In genomic region chr16:74100405-74101316, GRCh38 we compare ENCODE assay signal across 28 cellular contexts.
DNase-seq lines count a peak whose midpoint lies in the region; TF ChIP-seq lines count a peak whose summit lies in the region.
"Had no signal": no experiment of that assay in that cellular context is flagged by ENCODE, and none has a peak within 500 bp of the region (broad histone marks: within the 10 kb centered on the region; RNA-seq: fewer than 3 reads in every experiment).

No MANE protein-coding gene starts in this region.

- no peak overlapping the region for H2AFZ ChIP-seq in hepatocyte

- H3K36me3 Mint-ChIP-seq in endodermal cell (ENCODE audit: low read depth) (no peaks in the 10 kb centered on the region), progenitor cell of endocrine pancreas (ENCODE audit: insufficient read depth) (no peaks in the 10 kb centered on the region)
- H3K36me3 Mint-ChIP-seq in activated T-helper 1 cell treated with anti-CD3 and anti-CD28 coated beads, Interleukin-12 subunit alpha, Interleukin-12 subunit beta, Interleukin-2, Interleukin-4 antibody, amounts not matched to agents 30 ng/mL and 10 ng/mL and 1 ng/mL, durations not matched to agents 14 hours and 24 hours and 36 hours (ENCODE audit: low read depth) = no peaks in the 10 kb centered on the region
- no peaks in the 10 kb centered on the region for H3K36me3 Mint-ChIP-seq in CD4-positive, alpha-beta memory T cell
- H3K36me3 Mint-ChIP-seq: activated CD8-positive, alpha-beta memory T cell treated with anti-CD3 and anti-CD28 coated beads, Interleukin-2, amount 10 ng/mL, durations not matched to agents 7 days and 5 days; activated naive CD8-positive, alpha-beta T cell; stimulated activated memory B cell treated with anti-CD40 and anti-IgM and Interleukin-4, amounts not matched to agents 10 μg/mL and 1 μg/mL and 100 μg/mL, for 72 hours; T-cell had no signal

- H3K36me3 ChIP-seq in endodermal cell (ENCODE audit: control insufficient read depth, insufficient read depth, low read length) (no peaks in the 10 kb centered on the region), hepatocyte (replicated peaks; ENCODE audit: insufficient read depth, low read depth) (no peaks in the 10 kb centered on the region)
- no peaks in the 10 kb centered on the region for H3K36me3 ChIP-seq in CD4-positive, alpha-beta memory T cell (ENCODE audit: insufficient read depth, low read length)

- no peaks in the 10 kb centered on the region for H3K79me2 ChIP-seq in hepatocyte

- H4K20me1 ChIP-seq in hepatocyte (ENCODE audit: insufficient read depth, poor library complexity, severe bottlenecking) = no peaks in the 10 kb centered on the region

- H3K27ac Mint-ChIP-seq in endodermal cell = peak overlapping the region; percentile 62
- peak overlapping the region; percentile 49 for H3K27ac Mint-ChIP-seq in progenitor cell of endocrine pancreas
- H3K27ac Mint-ChIP-seq in activated T-helper 1 cell treated with anti-CD3 and anti-CD28 coated beads, Interleukin-12 subunit alpha, Interleukin-12 subunit beta, Interleukin-2, Interleukin-4 antibody, amounts not matched to agents 30 ng/mL and 10 ng/mL and 1 ng/mL, durations not matched to agents 14 hours and 24 hours and 36 hours = no peak overlapping the region
- no peak overlapping the region for H3K27ac Mint-ChIP-seq in CD4-positive, alpha-beta memory T cell
- H3K27ac Mint-ChIP-seq: activated CD8-positive, alpha-beta memory T cell treated with anti-CD3 and anti-CD28 coated beads, Interleukin-2, amount 10 ng/mL, durations not matched to agents 7 days and 5 days; activated naive CD8-positive, alpha-beta T cell; CD4-positive, alpha-beta T cell; stimulated activated memory B cell treated with anti-CD40 and anti-IgM and Interleukin-4, amounts not matched to agents 10 μg/mL and 1 μg/mL and 100 μg/mL, for 72 hours; T-cell had no signal

- POLR2A ChIA-PET in CD4-positive, alpha-beta memory T cell (lab: Charles Lee; ENCODE audit: partially characterized antibody) = no interaction called here

- H3K27ac ChIP-seq in endodermal cell (ENCODE audit: low read depth, low read length) (peak overlapping the region; percentile 42), hepatocyte (no peak overlapping the region)
- no peak overlapping the region for H3K27ac ChIP-seq in CD4-positive, alpha-beta memory T cell (ENCODE audit: low read depth, low read length)
- H3K27ac ChIP-seq: 22Rv1, skin epidermis, testis had no signal

- intact Hi-C loops in activated T-helper 1 cell treated with anti-CD3 and anti-CD28 coated beads, Interleukin-12 subunit alpha, Interleukin-12 subunit beta, Interleukin-2, Interleukin-4 antibody, amounts not matched to agents 30 ng/mL and 10 ng/mL and 1 ng/mL, durations not matched to agents 14 hours and 24 hours and 36 hours (cut with micrococcal nuclease) = no loop called here
- intact Hi-C loops in CD4-positive, alpha-beta memory T cell (cut with micrococcal nuclease) = no loop called here

- H3K27me3 ChIP-seq in endodermal cell (ENCODE audit: control insufficient read depth, insufficient read depth, low read length, poor library complexity, severe bottlenecking) (peaks cover 19% of the 10 kb centered on the region), hepatocyte (no peaks in the 10 kb centered on the region)
- H3K27me3 ChIP-seq in CD4-positive, alpha-beta memory T cell (ENCODE audit: insufficient read depth, low read length) = no peaks in the 10 kb centered on the region
- H3K27me3 ChIP-seq: testis had no signal

- TF ChIP-seq CTCF in endodermal cell (conservative IDR thresholded peaks at IDR 0.05) = no peak
- TF ChIP-seq CTCF in progenitor cell of endocrine pancreas (IDR thresholded peaks at IDR 0.05; ENCODE audit: unreplicated experiment) = no peak
- no peak for TF ChIP-seq CTCF in hepatocyte (IDR thresholded peaks at IDR 0.05; ENCODE audit: poor library complexity)

- H3K4me1 ChIP-seq in endodermal cell (ENCODE audit: control insufficient read depth, insufficient read depth, low read length) (peaks cover 8% of the 10 kb centered on the region), hepatocyte (ENCODE audit: insufficient read depth) (peaks cover 6% of the 10 kb centered on the region)
- H3K4me1 ChIP-seq in CD4-positive, alpha-beta memory T cell (ENCODE audit: insufficient read depth, low read length) = no peaks in the 10 kb centered on the region
- H3K4me1 ChIP-seq: testis had no signal

- H3K4me1 Mint-ChIP-seq in endodermal cell = peaks cover 48% of the 10 kb centered on the region
- H3K4me1 Mint-ChIP-seq in progenitor cell of endocrine pancreas (ENCODE audit: low read depth) = peaks cover 16% of the 10 kb centered on the region
- H3K4me1 Mint-ChIP-seq in activated T-helper 1 cell treated with anti-CD3 and anti-CD28 coated beads, Interleukin-12 subunit alpha, Interleukin-12 subunit beta, Interleukin-2, Interleukin-4 antibody, amounts not matched to agents 30 ng/mL and 10 ng/mL and 1 ng/mL, durations not matched to agents 14 hours and 24 hours and 36 hours (ENCODE audit: low read depth) = no peaks in the 10 kb centered on the region
- no peaks in the 10 kb centered on the region for H3K4me1 Mint-ChIP-seq in CD4-positive, alpha-beta memory T cell
- H3K4me1 Mint-ChIP-seq: activated CD8-positive, alpha-beta memory T cell treated with anti-CD3 and anti-CD28 coated beads, Interleukin-2, amount 10 ng/mL, durations not matched to agents 7 days and 5 days; central memory CD8-positive, alpha-beta T cell; stimulated activated memory B cell treated with anti-CD40 and anti-IgM and Interleukin-4, amounts not matched to agents 10 μg/mL and 1 μg/mL and 100 μg/mL, for 72 hours; T-cell had no signal

- DNase-seq in NCI-H1417 (lab: John Stamatoyannopoulos, UW) = peak; percentile 1 to 37 (median 3)
- no peak for DNase-seq in NCI-H1417 treated with DMSO at 0.1 percent for 48 hours (lab: John Stamatoyannopoulos, UW)
- DNase-seq in NCI-H345 (lab: John Stamatoyannopoulos, UW) = peak; percentile 55
- peak; percentile 65 for DNase-seq in endodermal cell
- DNase-seq in progenitor cell of endocrine pancreas (ENCODE audit: low spot score, unreplicated experiment) = no peak
- no peak for DNase-seq in hepatocyte (ENCODE audit: low spot score)
- DNase-seq in activated T-helper 1 cell treated with anti-CD3 and anti-CD28 coated beads, Interleukin-12 subunit alpha, Interleukin-12 subunit beta, Interleukin-2, Interleukin-4 antibody, amounts not matched to agents 30 ng/mL and 10 ng/mL and 1 ng/mL, durations not matched to agents 14 hours and 24 hours and 36 hours (ENCODE audit: low spot score) = no peak
- no peak for DNase-seq in CD4-positive, alpha-beta memory T cell
- DNase-seq: activated CD4-positive, alpha-beta T cell treated with anti-CD3 and anti-CD28 coated beads for 48 hours; activated CD8-positive, alpha-beta memory T cell treated with anti-CD3 and anti-CD28 coated beads, Interleukin-2, amount 10 ng/mL, durations not matched to agents 7 days and 5 days; CD4-positive, alpha-beta T cell; DMS53; erythroblast; foreskin melanocyte; GDM1; hypothalamus; kidney glomerular epithelial cell; NCI-H526; nucleus accumbens; PC-3; SHP77 treated with DMSO at 0.1 percent for 48 hours; T-cell; testis had no signal

- H3K4me3 Mint-ChIP-seq in endodermal cell (no peak overlapping the region), progenitor cell of endocrine pancreas (ENCODE audit: low read depth) (no peak overlapping the region)
- no peak overlapping the region for H3K4me3 Mint-ChIP-seq in activated T-helper 1 cell treated with anti-CD3 and anti-CD28 coated beads, Interleukin-12 subunit alpha, Interleukin-12 subunit beta, Interleukin-2, Interleukin-4 antibody, amounts not matched to agents 30 ng/mL and 10 ng/mL and 1 ng/mL, durations not matched to agents 14 hours and 24 hours and 36 hours
- no peak overlapping the region for H3K4me3 Mint-ChIP-seq in CD4-positive, alpha-beta memory T cell
- H3K4me3 Mint-ChIP-seq: activated CD8-positive, alpha-beta memory T cell treated with anti-CD3 and anti-CD28 coated beads, Interleukin-2, amount 10 ng/mL, durations not matched to agents 7 days and 5 days; activated naive CD8-positive, alpha-beta T cell; CD4-positive, alpha-beta T cell; central memory CD8-positive, alpha-beta T cell; stimulated activated memory B cell treated with anti-CD40 and anti-IgM and Interleukin-4, amounts not matched to agents 10 μg/mL and 1 μg/mL and 100 μg/mL, for 72 hours; T-cell had no signal

- no peaks in the 10 kb centered on the region for H3K9me2 ChIP-seq in hepatocyte (replicated peaks; ENCODE audit: insufficient read depth)

- 6 to 21% methylated on average over 6 to 7 of the region's 7 CpGs for WGBS in endodermal cell (ENCODE audit: insufficient coverage in 1 of 2, insufficient read length in 1 of 2), 2 experiments
- WGBS in hepatocyte (ENCODE audit: low lambda C conversion rate, missing lambda C conversion rate) = 14% methylated on average over 7 of the region's 7 CpGs

- CTCF ChIA-PET in CD4-positive, alpha-beta memory T cell (lab: Charles Lee; ENCODE audit: partially characterized antibody) = no interaction called here

- H3K4me3 ChIP-seq in endodermal cell (ENCODE audit: low read length) (no peak overlapping the region), hepatocyte (no peak overlapping the region)
- H3K4me3 ChIP-seq in CD4-positive, alpha-beta memory T cell (ENCODE audit: low read length in 2 of 2) = no peak overlapping the region
- H3K4me3 ChIP-seq: skin epidermis, testis had no signal

- peaks cover 31% of the 10 kb centered on the region for H3K27me3 Mint-ChIP-seq in endodermal cell (ENCODE audit: insufficient read depth)
- peaks cover 3% of the 10 kb centered on the region for H3K27me3 Mint-ChIP-seq in progenitor cell of endocrine pancreas
- no peaks in the 10 kb centered on the region for H3K27me3 Mint-ChIP-seq in activated T-helper 1 cell treated with anti-CD3 and anti-CD28 coated beads, Interleukin-12 subunit alpha, Interleukin-12 subunit beta, Interleukin-2, Interleukin-4 antibody, amounts not matched to agents 30 ng/mL and 10 ng/mL and 1 ng/mL, durations not matched to agents 14 hours and 24 hours and 36 hours (ENCODE audit: insufficient read depth)
- peaks cover 0 to 3% of the 10 kb centered on the region in 2 donors for H3K27me3 Mint-ChIP-seq in CD4-positive, alpha-beta memory T cell
- H3K27me3 Mint-ChIP-seq: activated CD8-positive, alpha-beta memory T cell treated with anti-CD3 and anti-CD28 coated beads, Interleukin-2, amount 10 ng/mL, durations not matched to agents 7 days and 5 days; activated naive CD8-positive, alpha-beta T cell; CD4-positive, alpha-beta T cell; central memory CD8-positive, alpha-beta T cell; stimulated activated memory B cell treated with anti-CD40 and anti-IgM and Interleukin-4, amounts not matched to agents 10 μg/mL and 1 μg/mL and 100 μg/mL, for 72 hours had no signal

- H3K9me3 ChIP-seq in endodermal cell (ENCODE audit: control insufficient read depth, low read length) (peaks cover 7% of the 10 kb centered on the region), hepatocyte (ENCODE audit: low read depth) (no peaks in the 10 kb centered on the region)
- no peaks in the 10 kb centered on the region for H3K9me3 ChIP-seq in CD4-positive, alpha-beta memory T cell (ENCODE audit: control insufficient read depth in 1 of 2, low read length in 2 of 2)
- H3K9me3 ChIP-seq: testis had no signal

- no peak overlapping the region for H3K4me2 ChIP-seq in hepatocyte

- H3K9ac ChIP-seq in endodermal cell (ENCODE audit: extremely low read depth, low read length, poor library complexity, severe bottlenecking) = no peak overlapping the region

- H3K9me3 Mint-ChIP-seq in endodermal cell = peaks cover 3% of the 10 kb centered on the region
- no peaks in the 10 kb centered on the region for H3K9me3 Mint-ChIP-seq in progenitor cell of endocrine pancreas (ENCODE audit: low read depth)
- H3K9me3 Mint-ChIP-seq in activated T-helper 1 cell treated with anti-CD3 and anti-CD28 coated beads, Interleukin-12 subunit alpha, Interleukin-12 subunit beta, Interleukin-2, Interleukin-4 antibody, amounts not matched to agents 30 ng/mL and 10 ng/mL and 1 ng/mL, durations not matched to agents 14 hours and 24 hours and 36 hours = peaks cover 6% of the 10 kb centered on the region
- H3K9me3 Mint-ChIP-seq in CD4-positive, alpha-beta memory T cell = peaks cover 0 to 2% (median 0%) of the 10 kb centered on the region in 8 donors
- H3K9me3 Mint-ChIP-seq: CD4-positive, alpha-beta T cell; central memory CD8-positive, alpha-beta T cell had no signal

Comparison
In these comparisons a context has a peak if more than half of its experiments do, and no peak if none do; other contexts are left out.
1. DNase-seq: peak in NCI-H1417 (3 of 3), NCI-H345 (single experiment) and endodermal cell (single experiment); none in NCI-H1417 treated with DMSO at 0.1 percent for 48 hours (single experiment), progenitor cell of endocrine pancreas (single experiment), hepatocyte (single experiment), activated T-helper 1 cell treated with anti-CD3 and anti-CD28 coated beads, Interleukin-12 subunit alpha, Interleukin-12 subunit beta, Interleukin-2, Interleukin-4 antibody, amounts not matched to agents 30 ng/mL and 10 ng/mL and 1 ng/mL, durations not matched to agents 14 hours and 24 hours and 36 hours (single experiment) and CD4-positive, alpha-beta memory T cell (0 of 5).
2. H3K27ac Mint-ChIP-seq: peak in endodermal cell (single experiment) and progenitor cell of endocrine pancreas (single experiment); none in activated T-helper 1 cell treated with anti-CD3 and anti-CD28 coated beads, Interleukin-12 subunit alpha, Interleukin-12 subunit beta, Interleukin-2, Interleukin-4 antibody, amounts not matched to agents 30 ng/mL and 10 ng/mL and 1 ng/mL, durations not matched to agents 14 hours and 24 hours and 36 hours (single experiment) and CD4-positive, alpha-beta memory T cell (0 of 7).